In the genomic region with DNA sequence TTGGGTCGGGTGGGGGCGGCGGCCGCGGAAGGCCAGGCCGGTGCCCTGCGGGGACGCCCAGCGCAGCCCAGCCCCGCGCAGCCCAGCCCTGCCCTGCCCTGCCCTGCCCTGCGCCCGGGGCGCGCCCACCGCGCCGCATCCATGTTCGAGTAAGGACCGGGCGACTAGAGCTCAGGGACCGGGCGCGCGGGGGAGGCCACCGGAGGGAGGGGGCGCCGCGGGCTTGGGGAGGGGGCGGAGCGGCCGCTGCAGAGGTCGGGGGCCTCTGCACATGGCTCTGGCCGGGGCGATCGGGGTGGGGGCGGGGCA, we compare ENCODE assay signal across 9 cellular contexts. TPM values are rescaled to one million over a fixed set of nuclear protein-coding genes. Genes with fewer than 3 reads are reported as not detected.
A peak's percentile ranks its signal among the peaks of the same experiment; 100 is the strongest.
DNase-seq lines count a peak whose midpoint lies in the region; ATAC-seq, FAIRE-seq and TF ChIP-seq lines count a peak whose summit lies in the region.
"Had no signal": no experiment of that assay in that cellular context is flagged by ENCODE, and none has a peak within 500 bp of the region (broad histone marks: within the 10 kb centered on the region; RNA-seq: fewer than 3 reads in every experiment).

No MANE protein-coding gene starts in this region.

- DNase-seq in NCI-H2171 treated with DMSO at 0.1 percent for 48 hours (lab: John Stamatoyannopoulos, UW), result peak; percentile 39
- no peak for DNase-seq in NCI-H2171 (lab: John Stamatoyannopoulos, UW)
- DNase-seq in activated CD8-positive, alpha-beta T cell treated with anti-CD3 and anti-CD28 coated beads, Interleukin-2, amount 10 ng/mL, durations not matched to agents 7 days and 5 days, result no peak
- DNase-seq in kidney epithelial cell (ENCODE audit: low read depth), result no peak
- DNase-seq in testis, result no peak
- DNase-seq in D721Med (ENCODE audit: insufficient read length, low spot score), result no peak
- DNase-seq in germinal center (ENCODE audit: low spot score), result no peak
- DNase-seq in WTC11 (ENCODE audit: low spot score), result no peak

- CTCF ChIA-PET in activated CD8-positive, alpha-beta T cell treated with anti-CD3 and anti-CD28 coated beads, Interleukin-2, amount 10 ng/mL, durations not matched to agents 7 days and 5 days (lab: Charles Lee), result interaction anchor here (1.3 to 4.6 kb wide), 4 partner anchors 12 to 141 kb away, joined by 3 to 41 read pairs (median 10); no protein-coding TSS in a partner anchor
- CTCF ChIA-PET in WTC11 (lab: Charles Lee), result interaction anchor here (0.9 to 4.0 kb wide), 8 partner anchors 13 to 161 kb away, joined by 3 to 17 read pairs (median 6); no protein-coding TSS in a partner anchor

- peak; percentile 43 for ATAC-seq in activated CD8-positive, alpha-beta T cell treated with anti-CD3 and anti-CD28 coated beads, Interleukin-2, amount 10 ng/mL, durations not matched to agents 7 days and 5 days
- ATAC-seq in WTC11, result no peak; the same call in 1 of the 2 replicates

- peaks cover 66% of the 10 kb centered on the region for H3K4me1 Mint-ChIP-seq in activated CD8-positive, alpha-beta T cell treated with anti-CD3 and anti-CD28 coated beads, Interleukin-2, amount 10 ng/mL, durations not matched to agents 7 days and 5 days (ENCODE audit: low read depth)
- peaks cover 64% of the 10 kb centered on the region for H3K4me1 Mint-ChIP-seq in WTC11

- H3K4me3 ChIP-seq in kidney epithelial cell (ENCODE audit: low read depth, low read length) (peak overlapping the region; percentile 91), testis (peak overlapping the region; percentile 86 to 90)

- H3K27me3 ChIP-seq in kidney epithelial cell (ENCODE audit: control insufficient read depth, insufficient read depth, low read length) (no peaks in the 10 kb centered on the region), testis (no peaks in the 10 kb centered on the region)

- H3K27ac ChIP-seq in testis, result peak overlapping the region; percentile 100

- H3K36me3 Mint-ChIP-seq in activated CD8-positive, alpha-beta T cell treated with anti-CD3 and anti-CD28 coated beads, Interleukin-2, amount 10 ng/mL, durations not matched to agents 7 days and 5 days (ENCODE audit: low read depth), result peaks cover 31% of the 10 kb centered on the region
- peaks cover 24% of the 10 kb centered on the region for H3K36me3 Mint-ChIP-seq in WTC11

- TF ChIP-seq CTCF in kidney epithelial cell (IDR thresholded peaks at IDR 0.05; ENCODE audit: insufficient read depth, low read length, poor library complexity, severe bottlenecking) (no peak), testis (IDR thresholded peaks at IDR 0.05) (no peak), D721Med (IDR thresholded peaks at IDR 0.05; ENCODE audit: insufficient read depth, missing control alignments) (no peak), WTC11 (IDR thresholded peaks at IDR 0.05) (no peak)

- no peaks in the 10 kb centered on the region for H3K9me3 Mint-ChIP-seq in activated CD8-positive, alpha-beta T cell treated with anti-CD3 and anti-CD28 coated beads, Interleukin-2, amount 10 ng/mL, durations not matched to agents 7 days and 5 days (ENCODE audit: insufficient read depth)
- H3K9me3 Mint-ChIP-seq in WTC11, result no peaks in the 10 kb centered on the region

- no peak overlapping the region for H3K27ac Mint-ChIP-seq in activated CD8-positive, alpha-beta T cell treated with anti-CD3 and anti-CD28 coated beads, Interleukin-2, amount 10 ng/mL, durations not matched to agents 7 days and 5 days
- H3K27ac Mint-ChIP-seq in WTC11, result no peak overlapping the region

- no peaks in the 10 kb centered on the region for H3K27me3 Mint-ChIP-seq in activated CD8-positive, alpha-beta T cell treated with anti-CD3 and anti-CD28 coated beads, Interleukin-2, amount 10 ng/mL, durations not matched to agents 7 days and 5 days (ENCODE audit: low read depth)
- H3K27me3 Mint-ChIP-seq in WTC11 (ENCODE audit: low read depth), result no peaks in the 10 kb centered on the region

- H3K36me3 ChIP-seq in kidney epithelial cell (ENCODE audit: control insufficient read depth, insufficient read depth, low read length) (no peaks in the 10 kb centered on the region), testis (ENCODE audit: low read depth, missing control alignments) (no peaks in the 10 kb centered on the region)

- no peaks in the 10 kb centered on the region for H3K9me3 ChIP-seq in testis

- WGBS in testis, 2 donors, result 1% methylated on average over 16 of the region's 37 CpGs; no CpG with 5 or more reads in 1 of the 2 donors

- no peak for TF ChIP-seq POLR2A in testis (IDR thresholded peaks at IDR 0.05)

- peaks cover 44% of the 10 kb centered on the region for H3K4me1 ChIP-seq in testis

- peak overlapping the region; percentile 25 for H3K4me3 Mint-ChIP-seq in activated CD8-positive, alpha-beta T cell treated with anti-CD3 and anti-CD28 coated beads, Interleukin-2, amount 10 ng/mL, durations not matched to agents 7 days and 5 days
- no peak overlapping the region for H3K4me3 Mint-ChIP-seq in WTC11

- POLR2A ChIA-PET in activated CD8-positive, alpha-beta T cell treated with anti-CD3 and anti-CD28 coated beads, Interleukin-2, amount 10 ng/mL, durations not matched to agents 7 days and 5 days (lab: Charles Lee), result interaction anchor here (1.0 to 1.9 kb wide), 7 partner anchors 11 to 38 kb away, joined by 3 to 7 read pairs (median 5); no protein-coding TSS in a partner anchor
- POLR2A ChIA-PET in WTC11 (lab: Charles Lee), result interaction anchor here (1.0 to 1.5 kb wide), 4 partner anchors 25 to 323 kb away, joined by 3 to 5 read pairs (median 4); partner anchors contain the start of gene ZNF302

- intact Hi-C loops in testis (cut with DNase I; ENCODE audit: low total_unique reads), result no loop called here

- FAIRE-seq in D721Med (lab: Jason Lieb, UNC), result no peak
- FAIRE-seq: A204.1 had no signal

TF ChIP-seq in WTC11, 78 proteins besides CTCF, POLR2A, EP300 and RAD21 (continues in another document):
- TF ChIP-seq, protein P1, sequence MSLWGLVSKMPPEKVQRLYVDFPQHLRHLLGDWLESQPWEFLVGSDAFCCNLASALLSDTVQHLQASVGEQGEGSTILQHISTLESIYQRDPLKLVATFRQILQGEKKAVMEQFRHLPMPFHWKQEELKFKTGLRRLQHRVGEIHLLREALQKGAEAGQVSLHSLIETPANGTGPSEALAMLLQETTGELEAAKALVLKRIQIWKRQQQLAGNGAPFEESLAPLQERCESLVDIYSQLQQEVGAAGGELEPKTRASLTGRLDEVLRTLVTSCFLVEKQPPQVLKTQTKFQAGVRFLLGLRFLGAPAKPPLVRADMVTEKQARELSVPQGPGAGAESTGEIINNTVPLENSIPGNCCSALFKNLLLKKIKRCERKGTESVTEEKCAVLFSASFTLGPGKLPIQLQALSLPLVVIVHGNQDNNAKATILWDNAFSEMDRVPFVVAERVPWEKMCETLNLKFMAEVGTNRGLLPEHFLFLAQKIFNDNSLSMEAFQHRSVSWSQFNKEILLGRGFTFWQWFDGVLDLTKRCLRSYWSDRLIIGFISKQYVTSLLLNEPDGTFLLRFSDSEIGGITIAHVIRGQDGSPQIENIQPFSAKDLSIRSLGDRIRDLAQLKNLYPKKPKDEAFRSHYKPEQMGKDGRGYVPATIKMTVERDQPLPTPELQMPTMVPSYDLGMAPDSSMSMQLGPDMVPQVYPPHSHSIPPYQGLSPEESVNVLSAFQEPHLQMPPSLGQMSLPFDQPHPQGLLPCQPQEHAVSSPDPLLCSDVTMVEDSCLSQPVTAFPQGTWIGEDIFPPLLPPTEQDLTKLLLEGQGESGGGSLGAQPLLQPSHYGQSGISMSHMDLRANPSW (CRISPR knock-in tag; conservative IDR thresholded peaks at IDR 0.05; ENCODE audit: low read depth), result no peak
- TF ChIP-seq, protein P2, sequence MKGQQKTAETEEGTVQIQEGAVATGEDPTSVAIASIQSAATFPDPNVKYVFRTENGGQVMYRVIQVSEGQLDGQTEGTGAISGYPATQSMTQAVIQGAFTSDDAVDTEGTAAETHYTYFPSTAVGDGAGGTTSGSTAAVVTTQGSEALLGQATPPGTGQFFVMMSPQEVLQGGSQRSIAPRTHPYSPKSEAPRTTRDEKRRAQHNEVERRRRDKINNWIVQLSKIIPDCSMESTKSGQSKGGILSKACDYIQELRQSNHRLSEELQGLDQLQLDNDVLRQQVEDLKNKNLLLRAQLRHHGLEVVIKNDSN (CRISPR knock-in tag; IDR thresholded peaks at IDR 0.05), result no peak

RNA-seq across cellular contexts. Expression of gene GRAMD1A, which starts 0.2 kb away (rescaled TPM):
- 10 to 100 TPM; 76.2 to 81.8 TPM for total RNA-seq in activated CD8-positive, alpha-beta T cell treated with anti-CD3 and anti-CD28 coated beads, Interleukin-2, amount 10 ng/mL, durations not matched to agents 7 days and 5 days
- 88.0 and 104 TPM in 2 replicates for total RNA-seq in kidney epithelial cell
- total RNA-seq in testis, result 10 to 100 TPM; 92.4 to 99.3 TPM
- 62.8 TPM for polyA plus RNA-seq in testis (ENCODE audit: insufficient read depth, low read depth, low replicate concordance)
- 235 to 389 TPM (median 236 TPM) in 3 replicates for total RNA-seq in WTC11 (2021)

RNA-seq across cellular contexts. Expression of gene SCN1B, which starts 30.0 kb away (rescaled TPM):
- total RNA-seq in activated CD8-positive, alpha-beta T cell treated with anti-CD3 and anti-CD28 coated beads, Interleukin-2, amount 10 ng/mL, durations not matched to agents 7 days and 5 days, result under 1 TPM; 0.37 to 0.57 TPM
- total RNA-seq in kidney epithelial cell (1.6 and 1.8 TPM in 2 replicates), testis (1 to 10 TPM; 3.5 to 6.6 TPM), WTC11 (2021) (4.4 to 8.0 TPM (median 4.8 TPM) in 3 replicates)
- polyA plus RNA-seq in testis (ENCODE audit: insufficient read depth, low read depth, low replicate concordance), result 7.5 TPM

RNA-seq across cellular contexts. Expression of gene ZNF792, which starts 36.3 kb away (rescaled TPM):
- 10 to 100 TPM; 13.7 to 14.2 TPM for total RNA-seq in activated CD8-positive, alpha-beta T cell treated with anti-CD3 and anti-CD28 coated beads, Interleukin-2, amount 10 ng/mL, durations not matched to agents 7 days and 5 days
- total RNA-seq in kidney epithelial cell, result 5.6 and 6.1 TPM in 2 replicates
- 1 to 10 TPM; 5.4 to 6.6 TPM for total RNA-seq in testis
- polyA plus RNA-seq in testis (ENCODE audit: insufficient read depth, low read depth, low replicate concordance), result 2.3 TPM
- 6.6 to 12.9 TPM (median 8.0 TPM) in 3 replicates for total RNA-seq in WTC11 (2021)

RNA-seq across cellular contexts. Expression of gene HPN, which starts 41.2 kb away (rescaled TPM):
- total RNA-seq in activated CD8-positive, alpha-beta T cell treated with anti-CD3 and anti-CD28 coated beads, Interleukin-2, amount 10 ng/mL, durations not matched to agents 7 days and 5 days, result not detected
- total RNA-seq in kidney epithelial cell (1.6 and 2.3 TPM in 2 replicates), testis (1 to 10 TPM in 1 of 2 donors, under 1 TPM in 1; 0.79 to 1.7 TPM), WTC11 (2021) (20.8 to 35.5 TPM (median 34.6 TPM) in 3 replicates)
- polyA plus RNA-seq in testis (ENCODE audit: insufficient read depth, low read depth, low replicate concordance), result 8.2 TPM
